ENCODE assay signal across 7 cellular contexts in genomic region chr9:41852055-41852740, GRCh38.
DNase-seq lines count a peak whose midpoint lies in the region; ATAC-seq and TF ChIP-seq lines count a peak whose summit lies in the region.
"Not testable (repeated sequence)": the region's sequence is repeated elsewhere in the genome, so short reads cannot be mapped to it uniquely, and the experiment has no call there.

No MANE protein-coding gene starts in this region.

- not testable (repeated sequence) for H3K27me3 ChIP-seq in RWPE2 (ENCODE audit: insufficient read depth, poor library complexity, severe bottlenecking); lower lobe of right lung (ENCODE audit: low read depth); upper lobe of right lung

- TF ChIP-seq CTCF in RWPE2 (IDR thresholded peaks at IDR 0.05; ENCODE audit: poor library complexity, severe bottlenecking); lower lobe of right lung (IDR thresholded peaks at IDR 0.05); upper lobe of right lung (IDR thresholded peaks at IDR 0.05): not testable (repeated sequence)

- not testable (repeated sequence) for H3K4me1 ChIP-seq in RWPE2 (ENCODE audit: insufficient read depth, poor library complexity, severe bottlenecking); lower lobe of right lung; upper lobe of right lung

- ATAC-seq in GM18868 (IDR thresholded peaks at IDR 0.05; ENCODE audit: unreplicated experiment) (peak; percentile 65), HG02938 (IDR thresholded peaks at IDR 0.05; ENCODE audit: unreplicated experiment) (peak; percentile 62), HG03442 (IDR thresholded peaks at IDR 0.05; ENCODE audit: unreplicated experiment) (peak; percentile 61), RWPE2 (ENCODE audit: low read depth) (peak; percentile 94), esophagus mucosa (peak; percentile 91), lower lobe of right lung (peak; percentile 57 to 65), upper lobe of right lung (peak; percentile 62)

- H3K27ac ChIP-seq in RWPE2 (ENCODE audit: poor library complexity, severe bottlenecking); lower lobe of right lung; upper lobe of right lung: not testable (repeated sequence)

- H3K9me3 ChIP-seq in RWPE2 (ENCODE audit: severe bottlenecking); lower lobe of right lung; upper lobe of right lung: not testable (repeated sequence)

- DNase-seq in RWPE2 (ENCODE audit: low spot score); lower lobe of right lung; upper lobe of right lung: not testable (repeated sequence)

- not testable (repeated sequence) for H3K4me3 ChIP-seq in RWPE2 (ENCODE audit: severe bottlenecking); lower lobe of right lung; upper lobe of right lung

- not testable (repeated sequence) for H3K36me3 ChIP-seq in RWPE2 (ENCODE audit: low read depth); lower lobe of right lung; upper lobe of right lung

- intact Hi-C loops in lower lobe of right lung (cut with DNase I); upper lobe of right lung (cut with DNase I): not testable (repeated sequence)
